ENCODE assay signal across 8 cellular contexts in genomic region chr6:33578588-33579011, GRCh38. TPM values are rescaled to one million over a fixed set of nuclear protein-coding genes. Genes with fewer than 3 reads are reported as not detected.
A peak's percentile ranks its signal among the peaks of the same experiment; 100 is the strongest.
DNase-seq lines count a peak whose midpoint lies in the region; ATAC-seq and TF ChIP-seq lines count a peak whose summit lies in the region.

No MANE protein-coding gene starts in this region.

- H3K4me1 ChIP-seq in hepatocyte (ENCODE audit: insufficient read depth) (peaks cover 9% of the 10 kb centered on the region), suprapubic skin (peaks cover 41% of the 10 kb centered on the region)

- WGBS in hepatocyte (ENCODE audit: low lambda C conversion rate, missing lambda C conversion rate): 88% methylated on average over 8 of the region's 9 CpGs
- 50% methylated on average over 7 of the region's 9 CpGs for WGBS in suprapubic skin

- H3K9me3 ChIP-seq in hepatocyte (ENCODE audit: low read depth): no peaks in the 10 kb centered on the region
- no peaks in the 10 kb centered on the region for H3K9me3 ChIP-seq in suprapubic skin

- H3K27me3 ChIP-seq in hepatocyte: no peaks in the 10 kb centered on the region
- no peaks in the 10 kb centered on the region for H3K27me3 ChIP-seq in suprapubic skin

- no peak for ATAC-seq in GM19324 (IDR thresholded peaks at IDR 0.05; ENCODE audit: low FRiP score, unreplicated experiment)
- ATAC-seq in GM21528 (IDR thresholded peaks at IDR 0.05; ENCODE audit: low FRiP score, unreplicated experiment): no peak

- TF ChIP-seq EP300 in suprapubic skin (IDR thresholded peaks at IDR 0.05): no peak

- no peaks in the 10 kb centered on the region for H3K9me2 ChIP-seq in hepatocyte (replicated peaks; ENCODE audit: insufficient read depth)

- H3K27ac ChIP-seq in hepatocyte (no peak overlapping the region), suprapubic skin (peak overlapping the region; percentile 67)

- H4K20me1 ChIP-seq in hepatocyte (ENCODE audit: insufficient read depth, poor library complexity, severe bottlenecking): no peaks in the 10 kb centered on the region

- H3K4me3 ChIP-seq in hepatocyte: no peak overlapping the region
- H3K4me3 ChIP-seq in suprapubic skin: peak overlapping the region; percentile 62

- peak overlapping the region; percentile 98 for H3K4me2 ChIP-seq in hepatocyte

- no peak overlapping the region for H2AFZ ChIP-seq in hepatocyte

- H3K36me3 ChIP-seq in hepatocyte (replicated peaks; ENCODE audit: insufficient read depth, low read depth) (no peaks in the 10 kb centered on the region), suprapubic skin (peaks cover 34% of the 10 kb centered on the region)

- TF ChIP-seq POLR2A in suprapubic skin (IDR thresholded peaks at IDR 0.05): no peak

- peaks cover 23% of the 10 kb centered on the region for H3K79me2 ChIP-seq in hepatocyte

- DNase-seq in activated T-cell treated with anti-CD3 and anti-CD28 coated beads, Interleukin-2, amount 50 U/mL, for 1 hour: peak; percentile 44
- DNase-seq in activated T-cell treated with anti-CD3 and anti-CD28 coated beads for 4 hours: no peak
- DNase-seq in activated T-cell treated with anti-CD3 and anti-CD28 coated beads, Interleukin-2, amount 50 U/mL, for 48 hours: peak; percentile 52 to 57
- no peak for DNase-seq in hepatocyte (ENCODE audit: low spot score)
- no peak for DNase-seq in suprapubic skin (ENCODE audit: low spot score in 2 of 2)
- no peak for DNase-seq in SKM-1 treated with dmso at 0.1 percent for 144 hours (lab: John Stamatoyannopoulos, UW; ENCODE audit: unreplicated experiment)

- TF ChIP-seq CTCF in hepatocyte (IDR thresholded peaks at IDR 0.05; ENCODE audit: poor library complexity) (no peak), suprapubic skin (IDR thresholded peaks at IDR 0.05) (no peak)

RNA-seq across cellular contexts. Expression of gene BAK1, which starts 1.5 kb away (rescaled TPM):
- total RNA-seq in hepatocyte (18.6 and 24.0 TPM in 2 replicates), suprapubic skin (10 to 100 TPM; 12.6 to 15.0 (median 14.3) TPM)
- polyA plus RNA-seq in hepatocyte: 23.6 and 33.1 TPM in 2 replicates

RNA-seq across cellular contexts. Expression of gene ITPR3, which starts 42.5 kb away (rescaled TPM):
- total RNA-seq in hepatocyte (27.3 and 39.6 TPM in 2 replicates), suprapubic skin (100 to 1,000 TPM; 174 to 206 (median 199) TPM)
- 14.8 and 16.5 TPM in 2 replicates for polyA plus RNA-seq in hepatocyte

Comparison
In these comparisons a context has a peak if more than half of its experiments do, and no peak if none do; other contexts are left out.
1. DNase-seq: peak in activated T-cell treated with anti-CD3 and anti-CD28 coated beads, Interleukin-2, amount 50 U/mL, for 1 hour (single experiment) and activated T-cell treated with anti-CD3 and anti-CD28 coated beads, Interleukin-2, amount 50 U/mL, for 48 hours (2 of 2); none in activated T-cell treated with anti-CD3 and anti-CD28 coated beads for 4 hours (single experiment), hepatocyte (single experiment), suprapubic skin (0 of 2) and SKM-1 treated with dmso at 0.1 percent for 144 hours (single experiment).